11 cellular contexts compared by ENCODE assay signal in genomic region chr15:58038426-58039106, GRCh38. TPM values are rescaled to one million over a fixed set of nuclear protein-coding genes. Genes with fewer than 3 reads are reported as not detected.
DNase-seq lines count a peak whose midpoint lies in the region; ATAC-seq and TF ChIP-seq lines count a peak whose summit lies in the region.
"Had no signal": no experiment of that assay in that cellular context is flagged by ENCODE, and none has a peak within 500 bp of the region (broad histone marks: within the 10 kb centered on the region; RNA-seq: fewer than 3 reads in every experiment).

No MANE protein-coding gene starts in this region.

- no peak overlapping the region for H3K27ac ChIP-seq in ovary

- POLR2A ChIA-PET in GM10248 (lab: Yijun Ruan, JAX), result no interaction called here

- H3K27me3 ChIP-seq in ovary, result no peaks in the 10 kb centered on the region

- TF ChIP-seq RAD21 in Ishikawa (IDR thresholded peaks at IDR 0.05; ENCODE audit: low read depth), result no peak

- intact Hi-C loops in ovary (cut with DNase I), result no loop called here

- TF ChIP-seq POLR2A in ovary (IDR thresholded peaks at IDR 0.05), result no peak

- ATAC-seq in esophagus mucosa (peak; percentile 49), HG03196 (IDR thresholded peaks at IDR 0.05; ENCODE audit: unreplicated experiment) (no peak)

- DNase-seq in NCI-H526 treated with DMSO at 0.1 percent for 48 hours (lab: John Stamatoyannopoulos, UW), result peak; percentile 15
- peak; percentile 61 for DNase-seq in skeletal muscle cell (ENCODE audit: low read depth)
- no peak for DNase-seq in GM10248 (ENCODE audit: extremely low spot score)
- DNase-seq in ovary, result no peak
- DNase-seq in activated T-cell treated with anti-CD3 and anti-CD28 coated beads, Interleukin-2, amount 50 U/mL, for 1 hour, result no peak
- DNase-seq: activated gamma-delta T cell treated with Interleukin-2 at 50 U/mL for 16 hours, naive B cell, NCI-H1436 had no signal

- H3K4me3 ChIP-seq in skeletal muscle cell (ENCODE audit: low read depth, low read length), result no peak overlapping the region
- no peak overlapping the region for H3K4me3 ChIP-seq in ovary

- H3K4me1 ChIP-seq in ovary (ENCODE audit: insufficient read depth), result no peaks in the 10 kb centered on the region

- TF ChIP-seq CTCF in GM10248 (IDR thresholded peaks at IDR 0.05; ENCODE audit: control extremely low read depth, extremely low read depth, low read depth, missing control alignments) (no peak), ovary (IDR thresholded peaks at IDR 0.05) (no peak)

- H3K9me3 ChIP-seq in ovary, result no peaks in the 10 kb centered on the region

- TF ChIP-seq EP300 in Ishikawa (IDR thresholded peaks at IDR 0.05; ENCODE audit: borderline replicate concordance), result peak; percentile 25; the same call in 1 of the 2 replicates
- TF ChIP-seq EP300 in ovary (IDR thresholded peaks at IDR 0.05), result no peak

- CTCF ChIA-PET in GM10248 (lab: Yijun Ruan, JAX), result interaction anchor here (0.9 kb wide), 1 partner anchor 18 kb away, joined by 3 read pairs; no protein-coding TSS in a partner anchor

- 37 to 45% (median 43%) methylated on average over 2 of the region's 2 CpGs for WGBS in ovary, 3 donors

- H3K36me3 ChIP-seq in ovary, result no peaks in the 10 kb centered on the region

TF ChIP-seq in Ishikawa, 13 proteins besides CTCF, POLR2A, EP300 and RAD21:
- TF ChIP-seq TEAD4 (IDR thresholded peaks at IDR 0.05) (peak; percentile 23; the same call in 1 of the 2 replicates), YY1 (IDR thresholded peaks at IDR 0.05; ENCODE audit: low read depth) (no peak), NFIC (IDR thresholded peaks at IDR 0.05) (peak; percentile 83), FOXM1 (IDR thresholded peaks at IDR 0.05; ENCODE audit: borderline replicate concordance, low read depth) (no peak), CREB1 (IDR thresholded peaks at IDR 0.05; ENCODE audit: low read depth) (no peak), EGR1 (IDR thresholded peaks at IDR 0.05) (no peak), USF1 (IDR thresholded peaks at IDR 0.05) (no peak), TAF1 (IDR thresholded peaks at IDR 0.05; ENCODE audit: low read depth) (no peak), CEBPB (IDR thresholded peaks at IDR 0.05) (peak; percentile 76), TCF12 (IDR thresholded peaks at IDR 0.05; ENCODE audit: low read depth) (peak; percentile 53), ZBTB7A (IDR thresholded peaks at IDR 0.05; ENCODE audit: low read depth) (no peak)
- TF ChIP-seq, protein P1, sequence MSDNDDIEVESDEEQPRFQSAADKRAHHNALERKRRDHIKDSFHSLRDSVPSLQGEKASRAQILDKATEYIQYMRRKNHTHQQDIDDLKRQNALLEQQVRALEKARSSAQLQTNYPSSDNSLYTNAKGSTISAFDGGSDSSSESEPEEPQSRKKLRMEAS (IDR thresholded peaks at IDR 0.05), result peak; percentile 42; the same call in 1 of the 2 replicates
- TF ChIP-seq, protein P2, sequence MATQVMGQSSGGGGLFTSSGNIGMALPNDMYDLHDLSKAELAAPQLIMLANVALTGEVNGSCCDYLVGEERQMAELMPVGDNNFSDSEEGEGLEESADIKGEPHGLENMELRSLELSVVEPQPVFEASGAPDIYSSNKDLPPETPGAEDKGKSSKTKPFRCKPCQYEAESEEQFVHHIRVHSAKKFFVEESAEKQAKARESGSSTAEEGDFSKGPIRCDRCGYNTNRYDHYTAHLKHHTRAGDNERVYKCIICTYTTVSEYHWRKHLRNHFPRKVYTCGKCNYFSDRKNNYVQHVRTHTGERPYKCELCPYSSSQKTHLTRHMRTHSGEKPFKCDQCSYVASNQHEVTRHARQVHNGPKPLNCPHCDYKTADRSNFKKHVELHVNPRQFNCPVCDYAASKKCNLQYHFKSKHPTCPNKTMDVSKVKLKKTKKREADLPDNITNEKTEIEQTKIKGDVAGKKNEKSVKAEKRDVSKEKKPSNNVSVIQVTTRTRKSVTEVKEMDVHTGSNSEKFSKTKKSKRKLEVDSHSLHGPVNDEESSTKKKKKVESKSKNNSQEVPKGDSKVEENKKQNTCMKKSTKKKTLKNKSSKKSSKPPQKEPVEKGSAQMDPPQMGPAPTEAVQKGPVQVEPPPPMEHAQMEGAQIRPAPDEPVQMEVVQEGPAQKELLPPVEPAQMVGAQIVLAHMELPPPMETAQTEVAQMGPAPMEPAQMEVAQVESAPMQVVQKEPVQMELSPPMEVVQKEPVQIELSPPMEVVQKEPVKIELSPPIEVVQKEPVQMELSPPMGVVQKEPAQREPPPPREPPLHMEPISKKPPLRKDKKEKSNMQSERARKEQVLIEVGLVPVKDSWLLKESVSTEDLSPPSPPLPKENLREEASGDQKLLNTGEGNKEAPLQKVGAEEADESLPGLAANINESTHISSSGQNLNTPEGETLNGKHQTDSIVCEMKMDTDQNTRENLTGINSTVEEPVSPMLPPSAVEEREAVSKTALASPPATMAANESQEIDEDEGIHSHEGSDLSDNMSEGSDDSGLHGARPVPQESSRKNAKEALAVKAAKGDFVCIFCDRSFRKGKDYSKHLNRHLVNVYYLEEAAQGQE (IDR thresholded peaks at IDR 0.05; ENCODE audit: low read depth), result no peak

RNA-seq across cellular contexts. Expression of gene ALDH1A2, which starts 26.9 kb away (rescaled TPM):
- 1.8 TPM for total RNA-seq in esophagus mucosa
- total RNA-seq in ovary, result 100 to 1,000 TPM in 1 of 7 donors, 10 to 100 TPM in 6; 10.3 to 120 (median 49.6) TPM
- 10 to 100 TPM; 15.5 to 39.7 TPM for polyA plus RNA-seq in ovary

Comparison
In these comparisons a context has a peak if more than half of its experiments do, and no peak if none do; other contexts are left out.
1. DNase-seq: peak in NCI-H526 treated with DMSO at 0.1 percent for 48 hours (single experiment) and skeletal muscle cell (single experiment); none in GM10248 (single experiment), ovary (0 of 5) and activated T-cell treated with anti-CD3 and anti-CD28 coated beads, Interleukin-2, amount 50 U/mL, for 1 hour (single experiment).